Comparison of ENCODE assay signal across 21 cellular contexts in genomic region chr15:90512981-90513380, GRCh38.
"Had no signal": no experiment of that assay in that cellular context is flagged by ENCODE, and none has a peak within 500 bp of the region (broad histone marks: within the 10 kb centered on the region; RNA-seq: fewer than 3 reads in every experiment).

No MANE protein-coding gene starts in this region.

- H3K36me3 ChIP-seq: MG63, SJSA1 had no signal

- H3K4me1 ChIP-seq: SJSA1 had no signal

- DNase-seq: activated CD4-positive, alpha-beta T cell treated with anti-CD3 and anti-CD28 coated beads for 48 hours; activated CD4-positive, alpha-beta T cell treated with anti-CD3 and anti-CD28 coated beads, Interleukin-2, amount 50 U/mL, for 4 hours; activated CD4-positive, CD25-positive, alpha-beta regulatory T cell treated with anti-CD3 and anti-CD28 coated beads, Interleukin-2, amount 50 U/mL, for 72 hours; activated CD8-positive, alpha-beta memory T cell treated with anti-CD3 and anti-CD28 coated beads, Interleukin-2, amount 50 U/mL, for 48 hours; activated CD8-positive, alpha-beta T cell treated with anti-CD3 and anti-CD28 coated beads, Interleukin-2, amount 10 ng/mL, durations not matched to agents 7 days and 5 days; activated naive CD4-positive, alpha-beta T cell; activated T-cell treated with anti-CD3 and anti-CD28 coated beads, Interleukin-2, amount 50 U/mL, for 1 hour; amygdala; MG63; NCI-H1092; NCI-H1417 treated with DMSO at 0.1 percent for 48 hours; NCI-H1694; NCI-H2029; NCI-H2107; NCI-H345; NCI-H510A; NCI-H526 treated with DMSO at 0.1 percent for 48 hours; NCI-H82 had no signal

- ATAC-seq: activated CD8-positive, alpha-beta T cell treated with anti-CD3 and anti-CD28 coated beads, Interleukin-2, amount 10 ng/mL, durations not matched to agents 7 days and 5 days; SK-N-SH treated with all-trans-retinoic acid at 6 μM for 48 hours; WTC11 had no signal

- H3K4me3 ChIP-seq: MG63, SJSA1 had no signal

- H3K27ac ChIP-seq: SJSA1 had no signal

- H3K27me3 ChIP-seq: MG63, SJSA1 had no signal

- H3K9me3 ChIP-seq: MG63, SJSA1 had no signal
